ENCODE assay signal across 20 cellular contexts in genomic region chr4:141921293-141921692, GRCh38.
A peak's percentile ranks its signal among the peaks of the same experiment; 100 is the strongest.
DNase-seq lines count a peak whose midpoint lies in the region; TF ChIP-seq lines count a peak whose summit lies in the region.
"Had no signal": no experiment of that assay in that cellular context is flagged by ENCODE, and none has a peak within 500 bp of the region (broad histone marks: within the 10 kb centered on the region; RNA-seq: fewer than 3 reads in every experiment).

No MANE protein-coding gene starts in this region.

- H3K27me3 ChIP-seq in OCI-LY3 (ENCODE audit: low read depth, low read length): no peaks in the 10 kb centered on the region
- no peaks in the 10 kb centered on the region for H3K27me3 ChIP-seq in sigmoid colon
- no peaks in the 10 kb centered on the region for H3K27me3 ChIP-seq in tibial nerve
- H3K27me3 ChIP-seq: BE2C; BLaER1 treated with 17β-estradiol and CSF1 and Interleukin-3, amounts not matched to agents 10 nM and 100 nM had no signal

- H3K79me2 ChIP-seq in OCI-LY3 (ENCODE audit: low read length): no peaks in the 10 kb centered on the region

- no peak overlapping the region for H3K9ac ChIP-seq in OCI-LY3 (ENCODE audit: low read length)
- H3K9ac ChIP-seq: BLaER1 treated with 17β-estradiol and CSF1 and Interleukin-3, amounts not matched to agents 10 nM and 100 nM had no signal

- H3K9me3 ChIP-seq in OCI-LY3 (ENCODE audit: insufficient read depth, low read length) (no peaks in the 10 kb centered on the region), sigmoid colon (no peaks in the 10 kb centered on the region), tibial nerve (no peaks in the 10 kb centered on the region)
- H3K9me3 ChIP-seq: A549; BE2C; BLaER1 treated with 17β-estradiol and CSF1 and Interleukin-3, amounts not matched to agents 10 nM and 100 nM; HAP-1 had no signal

- H2AFZ ChIP-seq in OCI-LY3 (ENCODE audit: low read depth, low read length): no peak overlapping the region

- H3K4me1 ChIP-seq in OCI-LY3 (ENCODE audit: low read length) (peaks cover 15% of the 10 kb centered on the region), sigmoid colon (no peaks in the 10 kb centered on the region), tibial nerve (no peaks in the 10 kb centered on the region)
- H3K4me1 ChIP-seq: A549; BLaER1 treated with 17β-estradiol and CSF1 and Interleukin-3, amounts not matched to agents 10 nM and 100 nM; HAP-1 had no signal

- no peak for TF ChIP-seq POLR2A in sigmoid colon (IDR thresholded peaks at IDR 0.05)
- no peak for TF ChIP-seq POLR2A in tibial nerve (IDR thresholded peaks at IDR 0.05)

- TF ChIP-seq EP300 in sigmoid colon (IDR thresholded peaks at IDR 0.05) (no peak), tibial nerve (IDR thresholded peaks at IDR 0.05) (no peak)

- H3K27ac ChIP-seq in OCI-LY3 (ENCODE audit: low read length) (no peak overlapping the region), sigmoid colon (no peak overlapping the region), tibial nerve (no peak overlapping the region)
- H3K27ac ChIP-seq: A549; BLaER1 treated with 17β-estradiol and CSF1 and Interleukin-3, amounts not matched to agents 10 nM and 100 nM had no signal

- TF ChIP-seq CTCF in GM12865 (IDR thresholded peaks at IDR 0.05; ENCODE audit: insufficient read depth, low read depth, low read length, missing control alignments) (no peak), OCI-LY3 (IDR thresholded peaks at IDR 0.05; ENCODE audit: low read depth, low read length) (no peak), retinal pigment epithelial cell (conservative IDR thresholded peaks at IDR 0.05; ENCODE audit: low read depth, low read length) (no peak), sigmoid colon (IDR thresholded peaks at IDR 0.05) (no peak), tibial nerve (IDR thresholded peaks at IDR 0.05) (no peak)

- H3K36me3 ChIP-seq in OCI-LY3 (replicated peaks; ENCODE audit: low read depth, low read length): no peaks in the 10 kb centered on the region
- H3K36me3 ChIP-seq in sigmoid colon: no peaks in the 10 kb centered on the region
- no peaks in the 10 kb centered on the region for H3K36me3 ChIP-seq in tibial nerve
- H3K36me3 ChIP-seq: BE2C; BLaER1 treated with 17β-estradiol and CSF1 and Interleukin-3, amounts not matched to agents 10 nM and 100 nM; HAP-1 had no signal

- DNase-seq in GM12865 (ENCODE audit: low read depth) (peak; percentile 20), left kidney (ENCODE audit: low read depth, low spot score) (peak; percentile 44), retinal pigment epithelial cell (ENCODE audit: low read depth) (peak; percentile 50), sigmoid colon (no peak), tibial nerve (ENCODE audit: low spot score in 2 of 2) (no peak), DMS53 treated with DMSO at 0.1 percent for 48 hours (lab: John Stamatoyannopoulos, UW; ENCODE audit: unreplicated experiment) (no peak)
- DNase-seq: 8988T; ACHN; AML-193; BE2C; CD4-positive, alpha-beta T cell; CD8-positive, alpha-beta memory T cell; DMS53; DND-41; GOT3; HFFc6 had no signal

- WGBS in sigmoid colon, 2 donors: 87 to 97% methylated on average over 1 of the region's 1 CpG
- 96 to 100% methylated on average over 1 of the region's 1 CpG for WGBS in tibial nerve, 2 donors

- H3K4me3 ChIP-seq in GM12865 (ENCODE audit: low read depth, low read length) (no peak overlapping the region), OCI-LY3 (ENCODE audit: low read length) (no peak overlapping the region; the same call in 1 of the 2 replicates), retinal pigment epithelial cell (ENCODE audit: low read length) (no peak overlapping the region), sigmoid colon (no peak overlapping the region), tibial nerve (no peak overlapping the region)
- H3K4me3 ChIP-seq: A549; BLaER1 treated with 17β-estradiol and CSF1 and Interleukin-3, amounts not matched to agents 10 nM and 100 nM; HAP-1 had no signal

- H3K4me2 ChIP-seq in OCI-LY3 (ENCODE audit: low read length): peak overlapping the region; percentile 13; the same call in 1 of the 2 replicates
- H3K4me2 ChIP-seq: A549; BLaER1 treated with 17β-estradiol and CSF1 and Interleukin-3, amounts not matched to agents 10 nM and 100 nM had no signal

- intact Hi-C loops in sigmoid colon (cut with DNase I): no loop called here

- no peaks in the 10 kb centered on the region for H4K20me1 ChIP-seq in OCI-LY3 (ENCODE audit: insufficient read depth, low read length)
- H4K20me1 ChIP-seq: BLaER1 treated with 17β-estradiol and CSF1 and Interleukin-3, amounts not matched to agents 10 nM and 100 nM had no signal

Comparison
In these comparisons a context has a peak if more than half of its experiments do, and no peak if none do; other contexts are left out.
1. DNase-seq: peak in GM12865 (single experiment), left kidney (single experiment) and retinal pigment epithelial cell (single experiment); none in sigmoid colon (single experiment), tibial nerve (0 of 2) and DMS53 treated with DMSO at 0.1 percent for 48 hours (single experiment).